ENCODE assay signal across 1 cellular context in genomic region chr19:13861714-13862531, GRCh38.
TF ChIP-seq lines count a peak whose summit lies in the region.

No MANE protein-coding gene starts in this region.

TF ChIP-seq in HepG2, 621 proteins besides CTCF, POLR2A, EP300 and RAD21 (continued from another document):
- peak; percentile 36; the same call in 1 of the 2 replicates for TF ChIP-seq PRDM10 (CRISPR knock-in tag; IDR thresholded peaks at IDR 0.05; ENCODE audit: low read depth)
